13 cellular contexts compared by ENCODE assay signal in genomic region chr22:26744892-26745808, GRCh38.
"Had no signal": no experiment of that assay in that cellular context is flagged by ENCODE, and none has a peak within 500 bp of the region (broad histone marks: within the 10 kb centered on the region; RNA-seq: fewer than 3 reads in every experiment).

No MANE protein-coding gene starts in this region.

- H3K27ac Mint-ChIP-seq: activated CD4-positive, alpha-beta memory T cell treated with anti-CD3 and anti-CD28 coated beads, Interleukin-2, amount 10 ng/mL, durations not matched to agents 7 days and 5 days; activated T-cell treated with anti-CD3 and anti-CD28 coated beads, Interleukin-2, amount 50 U/mL, for 72 hours; immature natural killer cell; nephron progenitor cell; stimulated activated naive CD8-positive, alpha-beta T cell treated with anti-CD3 and anti-CD28 coated beads, Interleukin-15, Interleukin-2, amounts not matched to agents 100 ng/mL and 50 ng/mL, for 24 hours had no signal

- H3K27ac ChIP-seq: coronary artery had no signal

- DNase-seq: activated CD4-positive, alpha-beta memory T cell treated with anti-CD3 and anti-CD28 coated beads, Interleukin-2, amount 10 ng/mL, durations not matched to agents 7 days and 5 days; activated CD4-positive, alpha-beta T cell treated with anti-CD3 and anti-CD28 coated beads for 1 hour; activated naive CD4-positive, alpha-beta T cell treated with Interleukin-2 at 50 U/mL for 16 hours; activated T-cell treated with anti-CD3 and anti-CD28 coated beads, Interleukin-2, amount 50 U/mL, for 72 hours; caudate nucleus; effector memory CD8-positive, alpha-beta T cell; erythroblast; immature natural killer cell; nephron progenitor cell; stimulated activated CD4-positive, alpha-beta T cell treated with anti-CD3 and anti-CD28 coated beads, Interleukin-4, amount 100 ng/mL, for 24 hours; T-helper 9 cell had no signal

- H3K27me3 Mint-ChIP-seq: activated CD4-positive, alpha-beta memory T cell treated with anti-CD3 and anti-CD28 coated beads, Interleukin-2, amount 10 ng/mL, durations not matched to agents 7 days and 5 days; effector memory CD8-positive, alpha-beta T cell; stimulated activated naive CD8-positive, alpha-beta T cell treated with anti-CD3 and anti-CD28 coated beads, Interleukin-15, Interleukin-2, amounts not matched to agents 100 ng/mL and 50 ng/mL, for 24 hours had no signal

- H3K4me3 ChIP-seq: coronary artery had no signal

- H3K4me3 Mint-ChIP-seq: activated CD4-positive, alpha-beta memory T cell treated with anti-CD3 and anti-CD28 coated beads, Interleukin-2, amount 10 ng/mL, durations not matched to agents 7 days and 5 days; activated T-cell treated with anti-CD3 and anti-CD28 coated beads, Interleukin-2, amount 50 U/mL, for 72 hours; effector memory CD8-positive, alpha-beta T cell; immature natural killer cell; nephron progenitor cell; stimulated activated naive CD8-positive, alpha-beta T cell treated with anti-CD3 and anti-CD28 coated beads, Interleukin-15, Interleukin-2, amounts not matched to agents 100 ng/mL and 50 ng/mL, for 24 hours had no signal

- H3K9me3 Mint-ChIP-seq: activated CD4-positive, alpha-beta memory T cell treated with anti-CD3 and anti-CD28 coated beads, Interleukin-2, amount 10 ng/mL, durations not matched to agents 7 days and 5 days; activated T-cell treated with anti-CD3 and anti-CD28 coated beads, Interleukin-2, amount 50 U/mL, for 72 hours; effector memory CD8-positive, alpha-beta T cell; immature natural killer cell; nephron progenitor cell; stimulated activated naive CD8-positive, alpha-beta T cell treated with anti-CD3 and anti-CD28 coated beads, Interleukin-15, Interleukin-2, amounts not matched to agents 100 ng/mL and 50 ng/mL, for 24 hours had no signal

- H3K4me1 Mint-ChIP-seq: activated CD4-positive, alpha-beta memory T cell treated with anti-CD3 and anti-CD28 coated beads, Interleukin-2, amount 10 ng/mL, durations not matched to agents 7 days and 5 days; immature natural killer cell had no signal

- ATAC-seq: activated T-cell treated with anti-CD3 and anti-CD28 coated beads, Interleukin-2, amount 50 U/mL, for 72 hours; effector memory CD8-positive, alpha-beta T cell had no signal
